In genomic region chr2:207163815-207164747, GRCh38 we compare ENCODE assay signal across 8 cellular contexts. TPM values are rescaled to one million over a fixed set of nuclear protein-coding genes. Genes with fewer than 3 reads are reported as not detected.
DNase-seq lines count a peak whose midpoint lies in the region; ATAC-seq and TF ChIP-seq lines count a peak whose summit lies in the region.

No MANE protein-coding gene starts in this region.

- peaks cover 58% of the 10 kb centered on the region for H3K4me1 ChIP-seq in SJSA1 (replicated peaks)

- no peaks in the 10 kb centered on the region for H3K9me3 ChIP-seq in SJSA1 (replicated peaks)

- peaks cover 43% of the 10 kb centered on the region for H3K36me3 Mint-ChIP-seq in activated CD4-positive, alpha-beta T cell treated with anti-CD3 and anti-CD28 coated beads, Interleukin-2, amount 10 ng/mL, durations not matched to agents 7 days and 5 days (ENCODE audit: low read depth)
- H3K36me3 Mint-ChIP-seq in stimulated activated naive B cell treated with anti-CD40 and anti-IgM and Interleukin-4, amounts not matched to agents 10 μg/mL and 1 μg/mL and 100 μg/mL, for 72 hours, result peaks cover 4 to 46% of the 10 kb centered on the region in 2 donors

- peak overlapping the region; percentile 98 for H3K27ac Mint-ChIP-seq in activated CD4-positive, alpha-beta T cell treated with anti-CD3 and anti-CD28 coated beads, Interleukin-2, amount 10 ng/mL, durations not matched to agents 7 days and 5 days
- H3K27ac Mint-ChIP-seq in stimulated activated naive B cell treated with anti-CD40 and anti-IgM and Interleukin-4, amounts not matched to agents 10 μg/mL and 1 μg/mL and 100 μg/mL, for 72 hours, result peak overlapping the region; percentile 99

- H3K4me3 Mint-ChIP-seq in activated CD4-positive, alpha-beta T cell treated with anti-CD3 and anti-CD28 coated beads, Interleukin-2, amount 10 ng/mL, durations not matched to agents 7 days and 5 days, result peak overlapping the region; percentile 92
- peak overlapping the region; percentile 93 to 97 for H3K4me3 Mint-ChIP-seq in stimulated activated naive B cell treated with anti-CD40 and anti-IgM and Interleukin-4, amounts not matched to agents 10 μg/mL and 1 μg/mL and 100 μg/mL, for 72 hours

- intact Hi-C loops in lower leg skin (cut with DNase I; ENCODE audit: low total_unique reads), result no loop called here

- H3K9me3 Mint-ChIP-seq in activated CD4-positive, alpha-beta T cell treated with anti-CD3 and anti-CD28 coated beads, Interleukin-2, amount 10 ng/mL, durations not matched to agents 7 days and 5 days, result no peaks in the 10 kb centered on the region
- no peaks in the 10 kb centered on the region for H3K9me3 Mint-ChIP-seq in stimulated activated naive B cell treated with anti-CD40 and anti-IgM and Interleukin-4, amounts not matched to agents 10 μg/mL and 1 μg/mL and 100 μg/mL, for 72 hours

- TF ChIP-seq POLR2A in lower leg skin (IDR thresholded peaks at IDR 0.05), result no peak

- peak; percentile 21 for DNase-seq in activated CD4-positive, alpha-beta T cell treated with anti-CD3 and anti-CD28 coated beads, Interleukin-2, amount 10 ng/mL, durations not matched to agents 7 days and 5 days
- DNase-seq in activated CD4-positive, alpha-beta T cell treated with anti-CD3 and anti-CD28 coated beads, Interleukin-2, amount 50 U/mL, for 1 hour, result no peak
- peak; percentile 40 to 55 for DNase-seq in SJSA1 (ENCODE audit: low read depth in 1 of 2, low spot score in 2 of 2)
- peak; percentile 81 to 86 for DNase-seq in dermis microvascular lymphatic vessel endothelial cell (ENCODE audit: low read depth in 2 of 2)
- DNase-seq in lower leg skin (ENCODE audit: low spot score in 2 of 2), result peak; percentile 77 to 93
- peak; percentile 33 for DNase-seq in stimulated activated naive B cell treated with anti-CD40 and anti-IgM and Interleukin-4, amounts not matched to agents 10 μg/mL and 1 μg/mL and 100 μg/mL, for 72 hours
- DNase-seq in AG08395 (ENCODE audit: low spot score), result no peak

- CTCF ChIA-PET in activated CD4-positive, alpha-beta T cell treated with anti-CD3 and anti-CD28 coated beads, Interleukin-2, amount 10 ng/mL, durations not matched to agents 7 days and 5 days (lab: Charles Lee), result interaction anchor here (0.7 to 1.2 kb wide), 4 partner anchors 8 to 362 kb away, joined by 3 read pairs; no protein-coding TSS in a partner anchor

- H3K4me3 ChIP-seq in SJSA1, result peak overlapping the region; percentile 53
- H3K4me3 ChIP-seq in lower leg skin (ENCODE audit: low read depth, poor library complexity, severe bottlenecking), result peak overlapping the region; percentile 61

- no peak for TF ChIP-seq CTCF in lower leg skin (IDR thresholded peaks at IDR 0.05)

- H3K4me1 Mint-ChIP-seq in activated CD4-positive, alpha-beta T cell treated with anti-CD3 and anti-CD28 coated beads, Interleukin-2, amount 10 ng/mL, durations not matched to agents 7 days and 5 days, result peaks cover 45% of the 10 kb centered on the region
- H3K4me1 Mint-ChIP-seq in stimulated activated naive B cell treated with anti-CD40 and anti-IgM and Interleukin-4, amounts not matched to agents 10 μg/mL and 1 μg/mL and 100 μg/mL, for 72 hours, result peaks cover 30 to 70% of the 10 kb centered on the region in 2 donors

- no peaks in the 10 kb centered on the region for H3K27me3 Mint-ChIP-seq in activated CD4-positive, alpha-beta T cell treated with anti-CD3 and anti-CD28 coated beads, Interleukin-2, amount 10 ng/mL, durations not matched to agents 7 days and 5 days
- H3K27me3 Mint-ChIP-seq in stimulated activated naive B cell treated with anti-CD40 and anti-IgM and Interleukin-4, amounts not matched to agents 10 μg/mL and 1 μg/mL and 100 μg/mL, for 72 hours, result no peaks in the 10 kb centered on the region

- POLR2A ChIA-PET in activated CD4-positive, alpha-beta T cell treated with anti-CD3 and anti-CD28 coated beads, Interleukin-2, amount 10 ng/mL, durations not matched to agents 7 days and 5 days (lab: Charles Lee), result no interaction called here

- H3K27me3 ChIP-seq in SJSA1 (replicated peaks), result no peaks in the 10 kb centered on the region

- peak overlapping the region; percentile 88 for H3K27ac ChIP-seq in SJSA1

- WGBS in lower leg skin, 2 donors, result 0 to 1% methylated on average over 20 of the region's 20 CpGs

- ATAC-seq in stimulated activated naive B cell treated with anti-CD40 and anti-IgM and Interleukin-4, amounts not matched to agents 10 μg/mL and 1 μg/mL and 100 μg/mL, for 72 hours (replicated peaks), result no peak
- no peak for ATAC-seq in HG03460 (IDR thresholded peaks at IDR 0.05; ENCODE audit: unreplicated experiment)

- H3K36me3 ChIP-seq in SJSA1, result peaks cover 6% of the 10 kb centered on the region

RNA-seq across cellular contexts. Expression of gene KLF7, which starts 1.7 kb away (rescaled TPM):
- 10 to 100 TPM; 35.3 to 38.2 TPM for total RNA-seq in activated CD4-positive, alpha-beta T cell treated with anti-CD3 and anti-CD28 coated beads, Interleukin-2, amount 10 ng/mL, durations not matched to agents 7 days and 5 days
- total RNA-seq in SJSA1 (2014; rRNA removed; shearing (Covaris generic)), result 6.8 and 13.1 TPM in 2 replicates
- total RNA-seq in dermis microvascular lymphatic vessel endothelial cell (8.5 and 8.7 TPM in 2 replicates), lower leg skin (10 to 100 TPM; 10.7 to 26.4 (median 13.5) TPM)

Comparison
In these comparisons a context has a peak if more than half of its experiments do, and no peak if none do; other contexts are left out.
1. DNase-seq: peak in activated CD4-positive, alpha-beta T cell treated with anti-CD3 and anti-CD28 coated beads, Interleukin-2, amount 10 ng/mL, durations not matched to agents 7 days and 5 days (single experiment), SJSA1 (2 of 2), dermis microvascular lymphatic vessel endothelial cell (2 of 2), lower leg skin (2 of 2) and stimulated activated naive B cell treated with anti-CD40 and anti-IgM and Interleukin-4, amounts not matched to agents 10 μg/mL and 1 μg/mL and 100 μg/mL, for 72 hours (single experiment); none in activated CD4-positive, alpha-beta T cell treated with anti-CD3 and anti-CD28 coated beads, Interleukin-2, amount 50 U/mL, for 1 hour (single experiment) and AG08395 (single experiment).